ENCODE assay signal across 39 cellular contexts in genomic region chr10:94613-95012, GRCh38. TPM values are rescaled to one million over a fixed set of nuclear protein-coding genes. Genes with fewer than 3 reads are reported as not detected.
"Had no signal": no experiment of that assay in that cellular context is flagged by ENCODE, and none has a peak within 500 bp of the region (broad histone marks: within the 10 kb centered on the region; RNA-seq: fewer than 3 reads in every experiment).

No MANE protein-coding gene starts in this region.

- H3K27me3 ChIP-seq: MG63 had no signal

- DNase-seq: Karpas-422, Kasumi-1, MG63, MM.1S, MV-4-11, NCI-H1048, NCI-H1092, NCI-H1092 treated with DMSO at 0.1 percent for 48 hours, NCI-H1105, NCI-H1105 treated with DMSO at 0.1 percent for 48 hours, NCI-H1417, NCI-H1417 treated with DMSO at 0.1 percent for 48 hours, NCI-H1436, NCI-H1436 treated with DMSO at 0.1 percent for 48 hours, NCI-H146, NCI-H1694, NCI-H1694 treated with DMSO at 0.1 percent for 48 hours, NCI-H187, NCI-H187 treated with DMSO at 0.1 percent for 48 hours, NCI-H1930, NCI-H2029, NCI-H2029 treated with DMSO at 0.1 percent for 48 hours, NCI-H2081, NCI-H2081 treated with DMSO at 0.1 percent for 48 hours, NCI-H2107, NCI-H2171, NCI-H2171 treated with DMSO at 0.1 percent for 48 hours, NCI-H2227 treated with DMSO at 0.1 percent for 48 hours, NCI-H226, NCI-H345, NCI-H446, NCI-H446 treated with DMSO at 0.1 percent for 48 hours, NCI-H510A, NCI-H510A treated with DMSO at 0.1 percent for 48 hours, NCI-H524, NCI-H524 treated with DMSO at 0.1 percent for 48 hours had no signal

- H3K4me3 ChIP-seq: MG63 had no signal

- H3K36me3 ChIP-seq: MG63 had no signal

RNA-seq across cellular contexts. Expression of gene TUBB8, which starts 45.5 kb away (rescaled TPM):
- total RNA-seq: LHCN-M2, MCF 10A, NCI-H460 had no signal
